27 cellular contexts compared by ENCODE assay signal in genomic region chrX:28542791-28543190, GRCh38. TPM values are rescaled to one million over a fixed set of nuclear protein-coding genes. Genes with fewer than 3 reads are reported as not detected.
"Had no signal": no experiment of that assay in that cellular context is flagged by ENCODE, and none has a peak within 500 bp of the region (broad histone marks: within the 10 kb centered on the region; RNA-seq: fewer than 3 reads in every experiment).

No MANE protein-coding gene starts in this region.

- H3K4me3 ChIP-seq: coronary artery, esophagus squamous epithelium, heart right ventricle, lung, prostate gland, right atrium auricular region, sigmoid colon, stomach, tibial artery had no signal

- FAIRE-seq: endometrium, islet of Langerhans had no signal

- DNase-seq: dermis blood vessel endothelial cell; effector memory CD8-positive, alpha-beta T cell; erythroblast; esophagus squamous epithelium; foreskin melanocyte; glutamatergic neuron; heart right ventricle; hippocampal formation; left cardiac atrium; left ventricle myocardium superior; nephron progenitor cell; nucleus accumbens; sigmoid colon; stimulated activated CD4-positive, alpha-beta T cell treated with anti-CD3 and anti-CD28 coated beads, Interleukin-2, amount 100 ng/mL, for 24 hours; stimulated activated CD4-positive, alpha-beta T cell treated with anti-CD3 and anti-CD28 coated beads, Interleukin-4, amount 100 ng/mL, for 24 hours; stimulated activated naive CD4-positive, alpha-beta T cell treated with Interleukin-2 at 50 U/mL for 16 hours; stomach; tibial artery had no signal

- ATAC-seq: effector memory CD8-positive, alpha-beta T cell; heart right ventricle; left cardiac atrium; left ventricle myocardium superior; stimulated activated effector memory CD8-positive, alpha-beta T cell treated with anti-CD3 and anti-CD28 coated beads, Interleukin-12 subunit alpha, Interleukin-12 subunit beta, amount 100 ng/mL, for 72 hours had no signal

- H3K9me3 ChIP-seq: esophagus squamous epithelium, heart right ventricle, prostate gland, right atrium auricular region, sigmoid colon, stomach, tibial artery had no signal

- H3K27ac ChIP-seq: coronary artery, esophagus squamous epithelium, heart right ventricle, prostate gland, right atrium auricular region, sigmoid colon, stomach, tibial artery had no signal

- H3K4me1 ChIP-seq: esophagus squamous epithelium, heart right ventricle, prostate gland, right atrium auricular region, sigmoid colon, stomach, tibial artery had no signal

- H3K36me3 ChIP-seq: esophagus squamous epithelium, heart right ventricle, prostate gland, right atrium auricular region, sigmoid colon, stomach, tibial artery had no signal

- H3K27me3 ChIP-seq: esophagus squamous epithelium, heart right ventricle, right atrium auricular region, sigmoid colon, stomach, tibial artery had no signal

RNA-seq across cellular contexts. Expression of gene IL1RAPL1, which starts 44.5 kb away (rescaled TPM):
- total RNA-seq: dermis blood vessel endothelial cell, kidney epithelial cell, osteocyte had no signal
- polyA plus RNA-seq: lung had no signal
